In genomic region chr4:56289934-56290333, GRCh38 we compare ENCODE assay signal across 13 cellular contexts.
DNase-seq lines count a peak whose midpoint lies in the region; ATAC-seq, FAIRE-seq and TF ChIP-seq lines count a peak whose summit lies in the region.
"Had no signal": no experiment of that assay in that cellular context is flagged by ENCODE, and none has a peak within 500 bp of the region (broad histone marks: within the 10 kb centered on the region; RNA-seq: fewer than 3 reads in every experiment).

No MANE protein-coding gene starts in this region.

- peaks cover 0 to 9% (median 8%) of the 10 kb centered on the region in 4 donors for H3K4me1 Mint-ChIP-seq in CD4-positive, CD25-positive, alpha-beta regulatory T cell
- H3K4me1 Mint-ChIP-seq in astrocyte (ENCODE audit: low read depth, unreplicated experiment), result no peaks in the 10 kb centered on the region
- H3K4me1 Mint-ChIP-seq in mesothelial cell of epicardium, result peaks cover 13% of the 10 kb centered on the region
- H3K4me1 Mint-ChIP-seq: endodermal cell had no signal

- peak overlapping the region; percentile 5 for H2AFZ ChIP-seq in astrocyte (ENCODE audit: low read depth, low read length)

- peaks cover 6% of the 10 kb centered on the region for H3K27me3 Mint-ChIP-seq in CD4-positive, CD25-positive, alpha-beta regulatory T cell
- H3K27me3 Mint-ChIP-seq in astrocyte (ENCODE audit: low read depth, unreplicated experiment), result no peaks in the 10 kb centered on the region
- no peaks in the 10 kb centered on the region for H3K27me3 Mint-ChIP-seq in mesothelial cell of epicardium (ENCODE audit: low read depth)
- H3K27me3 Mint-ChIP-seq: activated naive CD8-positive, alpha-beta T cell treated with anti-CD3 and anti-CD28 coated beads, Interleukin-2, amount 50 U/mL, for 24 hours had no signal

- no peaks in the 10 kb centered on the region for H4K20me1 ChIP-seq in astrocyte (ENCODE audit: insufficient read depth, low read length)

- H3K4me3 Mint-ChIP-seq in CD4-positive, CD25-positive, alpha-beta regulatory T cell, result peak overlapping the region in 3 of 4 donors; percentile 23 to 76 (median 66)
- H3K4me3 Mint-ChIP-seq in astrocyte (ENCODE audit: unreplicated experiment), result no peak overlapping the region
- peak overlapping the region; percentile 17 for H3K4me3 Mint-ChIP-seq in mesothelial cell of epicardium
- H3K4me3 Mint-ChIP-seq: activated naive CD8-positive, alpha-beta T cell treated with anti-CD3 and anti-CD28 coated beads, Interleukin-2, amount 50 U/mL, for 24 hours; endodermal cell had no signal

- peaks cover 9% of the 10 kb centered on the region for H3K27me3 ChIP-seq in CD4-positive, CD25-positive, alpha-beta regulatory T cell (ENCODE audit: control insufficient read depth, insufficient read depth, low read length)
- H3K27me3 ChIP-seq in astrocyte (ENCODE audit: insufficient read depth, low read length), result no peaks in the 10 kb centered on the region
- H3K27me3 ChIP-seq: MG63 had no signal

- no peaks in the 10 kb centered on the region for H3K9me3 ChIP-seq in CD4-positive, CD25-positive, alpha-beta regulatory T cell (ENCODE audit: control insufficient read depth in 2 of 2, low read length in 2 of 2)
- no peaks in the 10 kb centered on the region for H3K9me3 ChIP-seq in astrocyte (ENCODE audit: insufficient read depth, low read depth, low read length)
- H3K9me3 ChIP-seq: MG63 had no signal

- H3K9ac ChIP-seq in astrocyte (ENCODE audit: low read length), result no peak overlapping the region

- H3K36me3 Mint-ChIP-seq in CD4-positive, CD25-positive, alpha-beta regulatory T cell, result no peaks in the 10 kb centered on the region
- peaks cover 2% of the 10 kb centered on the region for H3K36me3 Mint-ChIP-seq in astrocyte (ENCODE audit: low read depth, unreplicated experiment)
- peaks cover 16% of the 10 kb centered on the region for H3K36me3 Mint-ChIP-seq in mesothelial cell of epicardium

- FAIRE-seq in astrocyte (lab: Jason Lieb, UNC), result no peak

- peaks cover 0 to 10% (median 2%) of the 10 kb centered on the region in 7 donors for H3K9me3 Mint-ChIP-seq in CD4-positive, CD25-positive, alpha-beta regulatory T cell
- peaks cover 2% of the 10 kb centered on the region for H3K9me3 Mint-ChIP-seq in astrocyte (ENCODE audit: unreplicated experiment)
- H3K9me3 Mint-ChIP-seq in mesothelial cell of epicardium, result peaks cover 13% of the 10 kb centered on the region

- no peak overlapping the region for H3K27ac ChIP-seq in CD4-positive, CD25-positive, alpha-beta regulatory T cell (ENCODE audit: insufficient read depth, low read length, poor library complexity, severe bottlenecking)
- H3K27ac ChIP-seq in astrocyte (ENCODE audit: low read depth, low read length), result no peak overlapping the region

- DNase-seq in CD4-positive, CD25-positive, alpha-beta regulatory T cell, result peak in 1 of 3 donors; percentile 30
- DNase-seq in GM12865 (ENCODE audit: low read depth) (no peak), astrocyte (ENCODE audit: low read depth) (peak; percentile 22), mesothelial cell of epicardium (ENCODE audit: low spot score in 2 of 2, unreplicated experiment in 2 of 2) (peak in 1 of 2 experiments; percentile 43), SK-N-DZ (ENCODE audit: low spot score) (no peak), HUDEP-2 (lab: John Stamatoyannopoulos, UW; ENCODE audit: unreplicated experiment in 76 of 76) (no peak), DMS 273 treated with DMSO at 0.1 percent for 48 hours (lab: John Stamatoyannopoulos, UW) (no peak), AG08395 (ENCODE audit: low spot score) (no peak)
- DNase-seq: activated naive CD8-positive, alpha-beta T cell treated with anti-CD3 and anti-CD28 coated beads, Interleukin-2, amount 50 U/mL, for 24 hours; endodermal cell; MG63; SHP77 had no signal

- peak overlapping the region in 1 of 3 donors; percentile 11 for H3K27ac Mint-ChIP-seq in CD4-positive, CD25-positive, alpha-beta regulatory T cell
- H3K27ac Mint-ChIP-seq in astrocyte (ENCODE audit: unreplicated experiment) (no peak overlapping the region), mesothelial cell of epicardium (peak overlapping the region; percentile 59)
- H3K27ac Mint-ChIP-seq: activated naive CD8-positive, alpha-beta T cell treated with anti-CD3 and anti-CD28 coated beads, Interleukin-2, amount 50 U/mL, for 24 hours; endodermal cell had no signal

- no peak for ATAC-seq in CD4-positive, CD25-positive, alpha-beta regulatory T cell (ENCODE audit: low read depth in 2 of 2)
- ATAC-seq: activated CD4-positive, CD25-positive, alpha-beta regulatory T cell treated with anti-CD3 and anti-CD28 coated beads, Interleukin-2, amount 50 U/mL, for 24 hours; activated naive CD8-positive, alpha-beta T cell treated with anti-CD3 and anti-CD28 coated beads, Interleukin-2, amount 50 U/mL, for 24 hours had no signal

- peaks cover 5% of the 10 kb centered on the region for H3K4me1 ChIP-seq in CD4-positive, CD25-positive, alpha-beta regulatory T cell (ENCODE audit: control insufficient read depth, insufficient read depth, low read length, poor library complexity, severe bottlenecking)
- H3K4me1 ChIP-seq in astrocyte (ENCODE audit: insufficient read depth, low read length), result peaks cover 2% of the 10 kb centered on the region

- H3K4me2 ChIP-seq in astrocyte (ENCODE audit: low read length), result peak overlapping the region; percentile 52

- TF ChIP-seq CTCF in GM12865 (IDR thresholded peaks at IDR 0.05; ENCODE audit: insufficient read depth, low read depth, low read length, missing control alignments) (no peak), astrocyte (IDR thresholded peaks at IDR 0.05; ENCODE audit: insufficient read depth, low read depth, low read length) (no peak), mesothelial cell of epicardium (IDR thresholded peaks at IDR 0.05; ENCODE audit: unreplicated experiment) (no peak)

- H3K79me2 ChIP-seq in astrocyte (ENCODE audit: insufficient read depth, low read length), result no peaks in the 10 kb centered on the region

- H3K36me3 ChIP-seq in CD4-positive, CD25-positive, alpha-beta regulatory T cell (ENCODE audit: control insufficient read depth, insufficient read depth, low read length), result no peaks in the 10 kb centered on the region
- H3K36me3 ChIP-seq in astrocyte (ENCODE audit: insufficient read depth, low read length), result no peaks in the 10 kb centered on the region
- H3K36me3 ChIP-seq: MG63 had no signal

- H3K4me3 ChIP-seq in CD4-positive, CD25-positive, alpha-beta regulatory T cell (ENCODE audit: low read depth, low read length), result peak overlapping the region; percentile 13
- H3K4me3 ChIP-seq in GM12865 (ENCODE audit: low read depth, low read length), result peak overlapping the region; percentile 25; the same call in 1 of the 2 replicates
- no peak overlapping the region for H3K4me3 ChIP-seq in astrocyte (ENCODE audit: insufficient read depth, low read depth, low read length)
- H3K4me3 ChIP-seq: MG63 had no signal
